In the genomic region with DNA sequence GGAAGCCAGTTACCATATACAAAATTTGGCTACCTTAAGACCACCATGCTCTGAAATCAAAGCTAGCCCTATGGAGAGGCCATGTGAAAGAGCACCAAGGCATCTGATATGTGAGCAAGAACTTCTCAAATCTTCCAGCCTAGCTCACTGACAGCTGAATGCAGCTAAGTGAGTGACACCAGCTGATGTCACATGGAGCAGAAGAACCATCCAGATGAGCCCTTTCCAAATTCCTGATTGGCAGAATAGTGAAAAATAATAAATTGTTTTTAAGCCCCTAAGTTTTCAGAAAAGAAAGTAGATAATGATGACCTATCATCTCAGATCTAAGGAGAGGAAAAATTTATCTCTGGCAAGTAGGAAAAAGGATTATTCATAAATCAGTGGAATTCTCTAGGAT, we compare ENCODE assay signal across 29 cellular contexts.
"Had no signal": no experiment of that assay in that cellular context is flagged by ENCODE, and none has a peak within 500 bp of the region (broad histone marks: within the 10 kb centered on the region; RNA-seq: fewer than 3 reads in every experiment).

No MANE protein-coding gene starts in this region.

- H3K4me3 ChIP-seq: colonic mucosa, coronary artery, dorsolateral prefrontal cortex, esophagus muscularis mucosa, esophagus squamous epithelium, gastrocnemius medialis, gastroesophageal sphincter, heart left ventricle, heart right ventricle had no signal

- H3K4me1 ChIP-seq: colonic mucosa, esophagus muscularis mucosa, esophagus squamous epithelium, foreskin keratinocyte, gastrocnemius medialis, gastroesophageal sphincter, heart right ventricle had no signal

- H3K9me3 Mint-ChIP-seq: effector memory CD8-positive, alpha-beta T cell had no signal

- H3K27ac ChIP-seq: colonic mucosa, coronary artery, dorsolateral prefrontal cortex, epithelial cell of prostate, esophagus muscularis mucosa, esophagus squamous epithelium, foreskin keratinocyte, gastrocnemius medialis, gastroesophageal sphincter, heart left ventricle, heart right ventricle had no signal

- H3K9me3 ChIP-seq: colonic mucosa, gastrocnemius medialis had no signal

- H3K27me3 ChIP-seq: colonic mucosa, dorsolateral prefrontal cortex, foreskin keratinocyte had no signal

- FAIRE-seq: colon, endometrium, endothelial cell of umbilical vein, frontal cortex had no signal

- DNase-seq: colonic mucosa; cortex of kidney; dermis blood vessel endothelial cell; dorsolateral prefrontal cortex; effector CD4-positive, alpha-beta T cell; effector CD8-positive, alpha-beta T cell; effector memory CD4-positive, alpha-beta T cell; effector memory CD8-positive, alpha-beta T cell; endodermal cell; erythroblast; esophagus squamous epithelium; foreskin fibroblast; foreskin keratinocyte; foreskin melanocyte; gastrocnemius medialis; glutamatergic neuron; head of caudate nucleus; heart left ventricle; heart right ventricle had no signal

- H3K27ac Mint-ChIP-seq: dendritic cell treated with granulocyte-macrophage colony-stimulating factor and Interleukin-4, amounts not matched to agents 40 ng/mL and 50 ng/mL, for 4 days; effector memory CD8-positive, alpha-beta T cell; endodermal cell had no signal

- H3K36me3 ChIP-seq: colonic mucosa, esophagus muscularis mucosa, esophagus squamous epithelium, gastrocnemius medialis, gastroesophageal sphincter, heart left ventricle, heart right ventricle had no signal

- ATAC-seq: effector memory CD8-positive, alpha-beta T cell; esophagus mucosa; foreskin keratinocyte; gastrocnemius medialis; gastroesophageal sphincter; heart left ventricle; heart right ventricle had no signal

- H3K4me3 Mint-ChIP-seq: dendritic cell treated with granulocyte-macrophage colony-stimulating factor and Interleukin-4, amounts not matched to agents 40 ng/mL and 50 ng/mL, for 4 days; effector memory CD8-positive, alpha-beta T cell; endodermal cell had no signal
